21 cellular contexts compared by ENCODE assay signal in genomic region chrX:110669572-110669971, GRCh38.
DNase-seq lines count a peak whose midpoint lies in the region; FAIRE-seq and TF ChIP-seq lines count a peak whose summit lies in the region.
"Had no signal": no experiment of that assay in that cellular context is flagged by ENCODE, and none has a peak within 500 bp of the region (broad histone marks: within the 10 kb centered on the region; RNA-seq: fewer than 3 reads in every experiment).

No MANE protein-coding gene starts in this region.

- H3K27me3 Mint-ChIP-seq in progenitor cell of endocrine pancreas = no peaks in the 10 kb centered on the region

- peak overlapping the region; percentile 23 for H3K27ac Mint-ChIP-seq in progenitor cell of endocrine pancreas
- H3K27ac Mint-ChIP-seq: CD4-positive, alpha-beta memory T cell had no signal

- FAIRE-seq in GM19239 (lab: Jason Lieb, UNC) = peak; percentile 26
- FAIRE-seq: A549, GM12891, GM18507, H1 had no signal

- no peak overlapping the region for H3K4me3 Mint-ChIP-seq in progenitor cell of endocrine pancreas (ENCODE audit: low read depth)

- H3K4me1 Mint-ChIP-seq in progenitor cell of endocrine pancreas (ENCODE audit: low read depth) = peaks cover 24% of the 10 kb centered on the region
- H3K4me1 Mint-ChIP-seq: CD4-positive, alpha-beta memory T cell had no signal

- DNase-seq in DMS53 (lab: John Stamatoyannopoulos, UW) (peak; percentile 28), GM19239 (ENCODE audit: insufficient read length, low spot score) (no peak), NCI-H774 (lab: John Stamatoyannopoulos, UW) (peak; percentile 29), progenitor cell of endocrine pancreas (ENCODE audit: low spot score, unreplicated experiment) (no peak), DMS79 treated with DMSO at 0.1 percent for 48 hours (lab: John Stamatoyannopoulos, UW) (no peak), amniotic stem cell (lab: John Stamatoyannopoulos, UW) (no peak)
- DNase-seq in stimulated activated naive CD4-positive, alpha-beta T cell (lab: John Stamatoyannopoulos, UW) = no peak
- DNase-seq: 8988T; C1 segment of cervical spinal cord; Calu3; CD4-positive, alpha-beta memory T cell; COR-L47; DMS79; GF-D8; GM23248; H7; HCEC 1CT had no signal

- no peaks in the 10 kb centered on the region for H3K9me3 Mint-ChIP-seq in progenitor cell of endocrine pancreas (ENCODE audit: low read depth)
- H3K9me3 Mint-ChIP-seq: CD4-positive, alpha-beta memory T cell had no signal

- H3K36me3 Mint-ChIP-seq in progenitor cell of endocrine pancreas (ENCODE audit: insufficient read depth) = peaks cover 2% of the 10 kb centered on the region
- H3K36me3 Mint-ChIP-seq: CD4-positive, alpha-beta memory T cell had no signal

- no peak for TF ChIP-seq CTCF in progenitor cell of endocrine pancreas (IDR thresholded peaks at IDR 0.05; ENCODE audit: unreplicated experiment)

Comparison
In these comparisons a context has a peak if more than half of its experiments do, and no peak if none do; other contexts are left out.
1. DNase-seq: peak in DMS53 (single experiment) and NCI-H774 (single experiment); none in GM19239 (single experiment), progenitor cell of endocrine pancreas (single experiment), DMS79 treated with DMSO at 0.1 percent for 48 hours (single experiment), amniotic stem cell (single experiment) and stimulated activated naive CD4-positive, alpha-beta T cell (0 of 6).